Comparison of ENCODE assay signal across 10 cellular contexts in the genomic region with DNA sequence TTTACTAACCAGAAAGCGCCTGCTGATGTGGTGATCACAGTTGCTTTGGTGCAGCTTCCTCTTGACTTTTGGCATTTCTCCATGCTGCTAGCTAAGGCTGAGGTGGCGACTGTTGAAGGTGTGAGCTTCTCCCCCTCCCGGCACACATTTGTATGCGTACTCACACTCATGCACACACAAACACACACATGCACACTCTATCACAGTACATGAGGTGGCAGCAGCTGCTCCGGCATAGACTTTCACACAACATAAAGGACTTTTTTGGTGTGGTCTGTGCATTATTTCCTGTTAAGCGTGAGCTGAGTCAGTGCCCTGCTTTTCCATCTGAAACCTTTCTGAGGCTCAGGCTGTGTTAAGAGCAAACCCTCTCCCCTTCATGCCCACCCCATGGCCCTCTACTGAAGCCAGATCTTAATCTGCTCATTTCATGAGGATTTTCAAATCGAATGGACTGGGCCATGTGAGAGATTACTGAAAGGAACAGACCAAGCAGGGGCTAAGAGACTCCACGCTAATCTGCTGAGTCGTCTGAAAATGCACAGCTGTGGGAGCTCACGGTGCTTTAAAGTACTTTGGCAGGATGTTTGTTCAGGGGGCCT. TPM values are rescaled to one million over a fixed set of nuclear protein-coding genes. Genes with fewer than 3 reads are reported as not detected.
DNase-seq lines count a peak whose midpoint lies in the region; ATAC-seq and TF ChIP-seq lines count a peak whose summit lies in the region.
"Not testable (repeated sequence)": the region's sequence is repeated elsewhere in the genome, so short reads cannot be mapped to it uniquely, and the experiment has no call there.
"Had no signal": no experiment of that assay in that cellular context is flagged by ENCODE, and none has a peak within 500 bp of the region (broad histone marks: within the 10 kb centered on the region; RNA-seq: fewer than 3 reads in every experiment).

No MANE protein-coding gene starts in this region.

- H3K27ac Mint-ChIP-seq in stimulated activated effector memory CD8-positive, alpha-beta T cell treated with anti-CD3 and anti-CD28 coated beads, Interleukin-12 subunit alpha, Interleukin-12 subunit beta, amount 100 ng/mL, for 72 hours, result not testable (repeated sequence)

- not testable (repeated sequence) for TF ChIP-seq CTCF in AG04450 (IDR thresholded peaks at IDR 0.05; ENCODE audit: low read depth, low read length); body of pancreas (IDR thresholded peaks at IDR 0.05); left ventricle myocardium inferior (IDR thresholded peaks at IDR 0.05; ENCODE audit: borderline replicate concordance)

- TF ChIP-seq POLR2A in body of pancreas (IDR thresholded peaks at IDR 0.05), result not testable (repeated sequence)

- POLR2A ChIA-PET in AG04450 (lab: Yijun Ruan, JAX), result not testable (repeated sequence)

- CTCF ChIA-PET in AG04450 (lab: Charles Lee), result not testable (repeated sequence)

- not testable (repeated sequence) for H3K36me3 Mint-ChIP-seq in stimulated activated effector memory CD8-positive, alpha-beta T cell treated with anti-CD3 and anti-CD28 coated beads, Interleukin-12 subunit alpha, Interleukin-12 subunit beta, amount 100 ng/mL, for 72 hours

- DNase-seq in AG04450 (ENCODE audit: low read depth, low spot score); body of pancreas; left ventricle myocardium inferior; stimulated activated effector memory CD8-positive, alpha-beta T cell treated with anti-CD3 and anti-CD28 coated beads, Interleukin-12 subunit alpha, Interleukin-12 subunit beta, amount 100 ng/mL, for 72 hours (ENCODE audit: low spot score in 2 of 2): not testable (repeated sequence)
- DNase-seq in HT1080 (ENCODE audit: low read depth), result peak; percentile 22
- peak; percentile 2 for DNase-seq in activated CD4-positive, alpha-beta T cell treated with anti-CD3 and anti-CD28 coated beads for 48 hours

- H3K4me3 Mint-ChIP-seq in stimulated activated effector memory CD8-positive, alpha-beta T cell treated with anti-CD3 and anti-CD28 coated beads, Interleukin-12 subunit alpha, Interleukin-12 subunit beta, amount 100 ng/mL, for 72 hours, result not testable (repeated sequence)

- not testable (repeated sequence) for H3K4me1 Mint-ChIP-seq in stimulated activated effector memory CD8-positive, alpha-beta T cell treated with anti-CD3 and anti-CD28 coated beads, Interleukin-12 subunit alpha, Interleukin-12 subunit beta, amount 100 ng/mL, for 72 hours

- H3K27me3 ChIP-seq in AG04450 (ENCODE audit: control insufficient read depth, insufficient read depth, low read length); body of pancreas; left ventricle myocardium inferior (ENCODE audit: low read depth); muscle layer of duodenum (ENCODE audit: low read depth, low read length): not testable (repeated sequence)

- 16 to 21% methylated on average over 8 of the region's 10 CpGs for WGBS in body of pancreas, 2 donors

- H3K9me3 Mint-ChIP-seq in stimulated activated effector memory CD8-positive, alpha-beta T cell treated with anti-CD3 and anti-CD28 coated beads, Interleukin-12 subunit alpha, Interleukin-12 subunit beta, amount 100 ng/mL, for 72 hours, result not testable (repeated sequence)

- H3K9me3 ChIP-seq in AG04450 (ENCODE audit: control insufficient read depth, insufficient read depth, low read length); body of pancreas; left ventricle myocardium inferior (replicated peaks); muscle layer of duodenum (ENCODE audit: control insufficient read depth in 1 of 2, low read length in 2 of 2): not testable (repeated sequence)

- not testable (repeated sequence) for H3K36me3 ChIP-seq in body of pancreas (replicated peaks in 1 of 2; ENCODE audit: insufficient read depth in 1 of 2, low read depth in 2 of 2); muscle layer of duodenum (ENCODE audit: control insufficient read depth in 1 of 2, insufficient read depth in 2 of 2, low read length in 2 of 2)
- peaks cover 13% of the 10 kb centered on the region for H3K36me3 ChIP-seq in left ventricle myocardium inferior

- H3K4me3 ChIP-seq in AG04450 (ENCODE audit: low read depth, low read length); body of pancreas; left ventricle myocardium inferior; muscle layer of duodenum (ENCODE audit: low read depth in 1 of 2, low read length in 2 of 2): not testable (repeated sequence)

- intact Hi-C loops in body of pancreas (cut with DNase I); left ventricle myocardium inferior (cut with micrococcal nuclease): not testable (repeated sequence)

- H3K27ac ChIP-seq in AG04450 (ENCODE audit: low read depth, low read length), result peak overlapping the region; percentile 47
- H3K27ac ChIP-seq in body of pancreas, result not testable (repeated sequence)
- peak overlapping the region; percentile 23 for H3K27ac ChIP-seq in left ventricle myocardium inferior (replicated peaks)
- H3K27ac ChIP-seq in muscle layer of duodenum (ENCODE audit: low read length), result peak overlapping the region; percentile 45

- ATAC-seq in GM19351 (IDR thresholded peaks at IDR 0.05; ENCODE audit: unreplicated experiment), result peak; percentile 69
- peak; percentile 27 for ATAC-seq in body of pancreas
- ATAC-seq in stimulated activated effector memory CD8-positive, alpha-beta T cell treated with anti-CD3 and anti-CD28 coated beads, Interleukin-12 subunit alpha, Interleukin-12 subunit beta, amount 100 ng/mL, for 72 hours, result peak; percentile 84

- H3K4me1 ChIP-seq in body of pancreas; muscle layer of duodenum (ENCODE audit: control insufficient read depth in 1 of 2, insufficient read depth in 2 of 2, low read length in 2 of 2): not testable (repeated sequence)
- H3K4me1 ChIP-seq in left ventricle myocardium inferior, result peaks cover 10% of the 10 kb centered on the region

RNA-seq across cellular contexts. Expression of a gene that starts 10.6 kb away (rescaled TPM):
- polyA plus RNA-seq in AG04450 (2011; rRNA removed), result 5.9 TPM in 2 replicates
- 21.8 and 26.7 TPM in 2 replicates for polyA minus RNA-seq in AG04450 (2011; rRNA and poly(A)+ RNA removed)
- total RNA-seq in HT1080 (2014; rRNA removed; shearing (Covaris generic)), result 0.20 and 0.63 TPM in 2 replicates
- polyA plus RNA-seq in HT1080 (2015; cell fraction: cytosol; rRNA removed), result 0.80 and 1.4 TPM in 2 replicates
- polyA plus RNA-seq in HT1080 (2015; cell fraction: nucleus; rRNA removed), result 0.94 and 1.2 TPM in 2 replicates
- total RNA-seq in body of pancreas, result 1 to 10 TPM; 6.5 to 6.9 TPM
- 190 TPM for total RNA-seq in left ventricle myocardium inferior
- total RNA-seq: activated T-helper 1 cell treated with anti-CD3 and anti-CD28 coated beads, Interleukin-12 subunit alpha, Interleukin-12 subunit beta, Interleukin-2, Interleukin-4 antibody, amounts not matched to agents 30 ng/mL and 10 ng/mL and 1 ng/mL, durations not matched to agents 14 hours and 24 hours and 36 hours; epithelial cell of proximal tubule had no signal

Comparison
In these comparisons a context has a peak if more than half of its experiments do, and no peak if none do; other contexts are left out.
1. ATAC-seq: peak in every context shown above with its lines; median percentile 84 in stimulated activated effector memory CD8-positive, alpha-beta T cell treated with anti-CD3 and anti-CD28 coated beads, Interleukin-12 subunit alpha, Interleukin-12 subunit beta, amount 100 ng/mL, for 72 hours; 69 in GM19351; 27 in body of pancreas.
2. RNA of a gene that starts 10.6 kb away (total RNA-seq): 190 TPM in left ventricle myocardium inferior (single experiment); 6.5 to 6.9 TPM in body of pancreas and 0.20 to 0.63 TPM in HT1080; every median in the first group is over 10 times any median in the second.